In the genomic region with DNA sequence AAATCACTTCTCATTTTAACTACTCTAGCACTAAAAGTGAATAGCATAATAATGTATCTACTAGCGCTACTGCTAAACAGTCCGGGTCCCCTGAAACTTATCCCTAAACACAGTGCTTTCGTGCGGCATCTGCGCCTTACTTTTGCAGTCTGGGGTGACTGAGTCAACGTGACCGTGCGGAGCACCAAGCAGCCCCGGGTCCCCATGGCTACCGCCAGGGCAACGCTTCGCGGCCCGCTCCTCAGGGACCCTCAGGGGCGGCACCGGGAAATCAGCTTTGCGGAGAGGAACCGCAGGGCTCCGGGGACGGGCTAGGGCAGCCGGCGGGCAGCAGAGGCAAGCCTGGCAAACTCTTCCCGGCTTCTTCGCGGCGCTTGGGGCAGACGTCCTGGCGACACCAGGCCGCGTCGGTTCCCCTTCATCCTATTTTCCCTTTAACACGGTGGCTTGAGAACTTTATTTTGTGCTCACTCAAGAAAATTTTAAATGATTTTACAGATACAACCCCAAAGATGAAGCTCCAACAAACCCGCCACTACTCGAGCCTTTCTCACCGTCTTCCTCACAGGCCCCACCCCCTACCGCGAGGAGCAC, we compare ENCODE assay signal across 1 cellular context.
TF ChIP-seq lines count a peak whose summit lies in the region.

No MANE protein-coding gene starts in this region.

TF ChIP-seq in HepG2, 621 proteins besides CTCF, POLR2A, EP300 and RAD21 (continued from another document and continues in another):
- TF ChIP-seq, protein P1, sequence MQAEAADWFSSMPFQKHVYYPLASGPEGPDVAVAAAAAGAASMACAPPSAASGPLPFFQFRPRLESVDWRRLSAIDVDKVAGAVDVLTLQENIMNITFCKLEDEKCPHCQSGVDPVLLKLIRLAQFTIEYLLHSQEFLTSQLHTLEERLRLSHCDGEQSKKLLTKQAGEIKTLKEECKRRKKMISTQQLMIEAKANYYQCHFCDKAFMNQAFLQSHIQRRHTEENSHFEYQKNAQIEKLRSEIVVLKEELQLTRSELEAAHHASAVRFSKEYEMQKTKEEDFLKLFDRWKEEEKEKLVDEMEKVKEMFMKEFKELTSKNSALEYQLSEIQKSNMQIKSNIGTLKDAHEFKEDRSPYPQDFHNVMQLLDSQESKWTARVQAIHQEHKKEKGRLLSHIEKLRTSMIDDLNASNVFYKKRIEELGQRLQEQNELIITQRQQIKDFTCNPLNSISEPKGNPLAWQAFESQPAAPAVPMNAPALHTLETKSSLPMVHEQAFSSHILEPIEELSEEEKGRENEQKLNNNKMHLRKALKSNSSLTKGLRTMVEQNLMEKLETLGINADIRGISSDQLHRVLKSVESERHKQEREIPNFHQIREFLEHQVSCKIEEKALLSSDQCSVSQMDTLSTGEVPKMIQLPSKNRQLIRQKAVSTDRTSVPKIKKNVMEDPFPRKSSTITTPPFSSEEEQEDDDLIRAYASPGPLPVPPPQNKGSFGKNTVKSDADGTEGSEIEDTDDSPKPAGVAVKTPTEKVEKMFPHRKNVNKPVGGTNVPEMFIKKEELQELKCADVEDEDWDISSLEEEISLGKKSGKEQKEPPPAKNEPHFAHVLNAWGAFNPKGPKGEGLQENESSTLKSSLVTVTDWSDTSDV (CRISPR knock-in tag; IDR thresholded peaks at IDR 0.05): no peak
- TF ChIP-seq ZNF331 (CRISPR knock-in tag; IDR thresholded peaks at IDR 0.05): 0 out of 2 replicates have a peak, but pooled peaks have one; percentile 7
- no peak for TF ChIP-seq ZNF20 (CRISPR knock-in tag; IDR thresholded peaks at IDR 0.05)
- no peak for TF ChIP-seq NFE2L2 (IDR thresholded peaks at IDR 0.05; ENCODE audit: low read length)
- no peak for TF ChIP-seq ZNF607 (CRISPR knock-in tag; IDR thresholded peaks at IDR 0.05; ENCODE audit: borderline replicate concordance)
- TF ChIP-seq, protein P2, sequence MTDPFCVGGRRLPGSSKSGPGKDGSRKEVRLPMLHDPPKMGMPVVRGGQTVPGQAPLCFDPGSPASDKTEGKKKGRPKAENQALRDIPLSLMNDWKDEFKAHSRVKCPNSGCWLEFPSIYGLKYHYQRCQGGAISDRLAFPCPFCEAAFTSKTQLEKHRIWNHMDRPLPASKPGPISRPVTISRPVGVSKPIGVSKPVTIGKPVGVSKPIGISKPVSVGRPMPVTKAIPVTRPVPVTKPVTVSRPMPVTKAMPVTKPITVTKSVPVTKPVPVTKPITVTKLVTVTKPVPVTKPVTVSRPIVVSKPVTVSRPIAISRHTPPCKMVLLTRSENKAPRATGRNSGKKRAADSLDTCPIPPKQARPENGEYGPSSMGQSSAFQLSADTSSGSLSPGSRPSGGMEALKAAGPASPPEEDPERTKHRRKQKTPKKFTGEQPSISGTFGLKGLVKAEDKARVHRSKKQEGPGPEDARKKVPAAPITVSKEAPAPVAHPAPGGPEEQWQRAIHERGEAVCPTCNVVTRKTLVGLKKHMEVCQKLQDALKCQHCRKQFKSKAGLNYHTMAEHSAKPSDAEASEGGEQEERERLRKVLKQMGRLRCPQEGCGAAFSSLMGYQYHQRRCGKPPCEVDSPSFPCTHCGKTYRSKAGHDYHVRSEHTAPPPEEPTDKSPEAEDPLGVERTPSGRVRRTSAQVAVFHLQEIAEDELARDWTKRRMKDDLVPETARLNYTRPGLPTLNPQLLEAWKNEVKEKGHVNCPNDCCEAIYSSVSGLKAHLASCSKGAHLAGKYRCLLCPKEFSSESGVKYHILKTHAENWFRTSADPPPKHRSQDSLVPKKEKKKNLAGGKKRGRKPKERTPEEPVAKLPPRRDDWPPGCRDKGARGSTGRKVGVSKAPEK (CRISPR knock-in tag; IDR thresholded peaks at IDR 0.05; ENCODE audit: borderline replicate concordance): no peak
- no peak for TF ChIP-seq HOXD1 (CRISPR knock-in tag; IDR thresholded peaks at IDR 0.05)
- no peak for TF ChIP-seq NRL (CRISPR knock-in tag; IDR thresholded peaks at IDR 0.05; ENCODE audit: borderline replicate concordance)
- TF ChIP-seq NR1H2 (CRISPR knock-in tag; IDR thresholded peaks at IDR 0.05; ENCODE audit: borderline replicate concordance, low read depth): no peak
- TF ChIP-seq ZMAT3 (CRISPR knock-in tag; conservative IDR thresholded peaks at IDR 0.05): no peak
- no peak for TF ChIP-seq FOXP1 (IDR thresholded peaks at IDR 0.05)
- no peak for TF ChIP-seq FOXP1 (CRISPR knock-in tag; IDR thresholded peaks at IDR 0.05)
- TF ChIP-seq RNF2 (conservative IDR thresholded peaks at IDR 0.05; ENCODE audit: low read depth): no peak
- TF ChIP-seq RORA (CRISPR knock-in tag; IDR thresholded peaks at IDR 0.05): no peak
- no peak for TF ChIP-seq TAF1 (CRISPR knock-in tag; IDR thresholded peaks at IDR 0.05)
- no peak for TF ChIP-seq ZNF414 (CRISPR knock-in tag; IDR thresholded peaks at IDR 0.05)
- no peak for TF ChIP-seq ZNF333 (CRISPR knock-in tag; IDR thresholded peaks at IDR 0.05; ENCODE audit: borderline replicate concordance)
- TF ChIP-seq HOXA3 (CRISPR knock-in tag; IDR thresholded peaks at IDR 0.05): peak; percentile 38; the same call in 1 of the 2 replicates
- TF ChIP-seq CCDC6 (CRISPR knock-in tag; IDR thresholded peaks at IDR 0.05): no peak
- no peak for TF ChIP-seq FLYWCH1 (CRISPR knock-in tag; IDR thresholded peaks at IDR 0.05)
- TF ChIP-seq, protein P3, sequence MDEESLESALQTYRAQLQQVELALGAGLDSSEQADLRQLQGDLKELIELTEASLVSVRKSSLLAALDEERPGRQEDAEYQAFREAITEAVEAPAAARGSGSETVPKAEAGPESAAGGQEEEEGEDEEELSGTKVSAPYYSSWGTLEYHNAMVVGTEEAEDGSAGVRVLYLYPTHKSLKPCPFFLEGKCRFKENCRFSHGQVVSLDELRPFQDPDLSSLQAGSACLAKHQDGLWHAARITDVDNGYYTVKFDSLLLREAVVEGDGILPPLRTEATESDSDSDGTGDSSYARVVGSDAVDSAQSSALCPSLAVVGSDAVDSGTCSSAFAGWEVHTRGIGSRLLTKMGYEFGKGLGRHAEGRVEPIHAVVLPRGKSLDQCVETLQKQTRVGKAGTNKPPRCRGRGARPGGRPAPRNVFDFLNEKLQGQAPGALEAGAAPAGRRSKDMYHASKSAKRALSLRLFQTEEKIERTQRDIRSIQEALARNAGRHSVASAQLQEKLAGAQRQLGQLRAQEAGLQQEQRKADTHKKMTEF (CRISPR knock-in tag; IDR thresholded peaks at IDR 0.05): no peak
- TF ChIP-seq TAF15 (IDR thresholded peaks at IDR 0.05; ENCODE audit: low read depth, low read length, poor library complexity, severe bottlenecking): no peak
- no peak for TF ChIP-seq TFAP4 (IDR thresholded peaks at IDR 0.05; ENCODE audit: borderline replicate concordance, low read depth)
- TF ChIP-seq ZNF432 (CRISPR knock-in tag; IDR thresholded peaks at IDR 0.05; ENCODE audit: borderline replicate concordance): no peak
- TF ChIP-seq SIN3B (IDR thresholded peaks at IDR 0.05; ENCODE audit: low read length): no peak
- no peak for TF ChIP-seq JUNB (CRISPR knock-in tag; IDR thresholded peaks at IDR 0.05; ENCODE audit: borderline replicate concordance)
- TF ChIP-seq FUBP1 (CRISPR knock-in tag; IDR thresholded peaks at IDR 0.05; ENCODE audit: borderline replicate concordance): no peak
- peak; percentile 33; the same call in 1 of the 2 replicates for TF ChIP-seq ZFY (CRISPR knock-in tag; IDR thresholded peaks at IDR 0.05)
- no peak for TF ChIP-seq KLF12 (CRISPR knock-in tag; IDR thresholded peaks at IDR 0.05; ENCODE audit: borderline replicate concordance)
- TF ChIP-seq ARID5B (CRISPR knock-in tag; IDR thresholded peaks at IDR 0.05): 0 out of 2 replicates have a peak, but pooled peaks have one; percentile 6
- TF ChIP-seq, protein P4, sequence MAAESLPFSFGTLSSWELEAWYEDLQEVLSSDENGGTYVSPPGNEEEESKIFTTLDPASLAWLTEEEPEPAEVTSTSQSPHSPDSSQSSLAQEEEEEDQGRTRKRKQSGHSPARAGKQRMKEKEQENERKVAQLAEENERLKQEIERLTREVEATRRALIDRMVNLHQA (CRISPR knock-in tag; IDR thresholded peaks at IDR 0.05): no peak
- peak; percentile 25 for TF ChIP-seq ZFX (CRISPR knock-in tag; IDR thresholded peaks at IDR 0.05; ENCODE audit: low read depth)
- peak; percentile 55; the same call in 1 of the 2 replicates for TF ChIP-seq ZNF777 (CRISPR knock-in tag; IDR thresholded peaks at IDR 0.05)
- TF ChIP-seq MTF2 (CRISPR knock-in tag; IDR thresholded peaks at IDR 0.05; ENCODE audit: borderline replicate concordance): no peak
- TF ChIP-seq ZNF549 (CRISPR knock-in tag; IDR thresholded peaks at IDR 0.05): no peak
- peak; percentile 49; the same call in 1 of the 2 replicates for TF ChIP-seq RFX1 (IDR thresholded peaks at IDR 0.05)
- no peak for TF ChIP-seq NFYC (CRISPR knock-in tag; IDR thresholded peaks at IDR 0.05)
- TF ChIP-seq, protein P5, sequence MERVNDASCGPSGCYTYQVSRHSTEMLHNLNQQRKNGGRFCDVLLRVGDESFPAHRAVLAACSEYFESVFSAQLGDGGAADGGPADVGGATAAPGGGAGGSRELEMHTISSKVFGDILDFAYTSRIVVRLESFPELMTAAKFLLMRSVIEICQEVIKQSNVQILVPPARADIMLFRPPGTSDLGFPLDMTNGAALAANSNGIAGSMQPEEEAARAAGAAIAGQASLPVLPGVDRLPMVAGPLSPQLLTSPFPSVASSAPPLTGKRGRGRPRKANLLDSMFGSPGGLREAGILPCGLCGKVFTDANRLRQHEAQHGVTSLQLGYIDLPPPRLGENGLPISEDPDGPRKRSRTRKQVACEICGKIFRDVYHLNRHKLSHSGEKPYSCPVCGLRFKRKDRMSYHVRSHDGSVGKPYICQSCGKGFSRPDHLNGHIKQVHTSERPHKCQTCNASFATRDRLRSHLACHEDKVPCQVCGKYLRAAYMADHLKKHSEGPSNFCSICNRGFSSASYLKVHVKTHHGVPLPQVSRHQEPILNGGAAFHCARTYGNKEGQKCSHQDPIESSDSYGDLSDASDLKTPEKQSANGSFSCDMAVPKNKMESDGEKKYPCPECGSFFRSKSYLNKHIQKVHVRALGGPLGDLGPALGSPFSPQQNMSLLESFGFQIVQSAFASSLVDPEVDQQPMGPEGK (CRISPR knock-in tag; IDR thresholded peaks at IDR 0.05): no peak
- no peak for TF ChIP-seq ZNF776 (CRISPR knock-in tag; IDR thresholded peaks at IDR 0.05)
- no peak for TF ChIP-seq SPEN (CRISPR knock-in tag; IDR thresholded peaks at IDR 0.05; ENCODE audit: low read depth)
- no peak for TF ChIP-seq ZNF34 (CRISPR knock-in tag; IDR thresholded peaks at IDR 0.05; ENCODE audit: borderline replicate concordance)
- TF ChIP-seq ZSCAN20 (CRISPR knock-in tag; IDR thresholded peaks at IDR 0.05; ENCODE audit: borderline replicate concordance): no peak
- TF ChIP-seq SMC3 (IDR thresholded peaks at IDR 0.05; ENCODE audit: low read length): no peak
- TF ChIP-seq ZNF274 (CRISPR knock-in tag; IDR thresholded peaks at IDR 0.05): no peak
- TF ChIP-seq FOXA1 (IDR thresholded peaks at IDR 0.05): no peak
- no peak for TF ChIP-seq FOXA1 (CRISPR knock-in tag; IDR thresholded peaks at IDR 0.05)
- TF ChIP-seq HOXA5 (CRISPR knock-in tag; IDR thresholded peaks at IDR 0.05): 0 out of 2 replicates have a peak, but pooled peaks have one; percentile 32
